11 cellular contexts compared by ENCODE assay signal in the genomic region with DNA sequence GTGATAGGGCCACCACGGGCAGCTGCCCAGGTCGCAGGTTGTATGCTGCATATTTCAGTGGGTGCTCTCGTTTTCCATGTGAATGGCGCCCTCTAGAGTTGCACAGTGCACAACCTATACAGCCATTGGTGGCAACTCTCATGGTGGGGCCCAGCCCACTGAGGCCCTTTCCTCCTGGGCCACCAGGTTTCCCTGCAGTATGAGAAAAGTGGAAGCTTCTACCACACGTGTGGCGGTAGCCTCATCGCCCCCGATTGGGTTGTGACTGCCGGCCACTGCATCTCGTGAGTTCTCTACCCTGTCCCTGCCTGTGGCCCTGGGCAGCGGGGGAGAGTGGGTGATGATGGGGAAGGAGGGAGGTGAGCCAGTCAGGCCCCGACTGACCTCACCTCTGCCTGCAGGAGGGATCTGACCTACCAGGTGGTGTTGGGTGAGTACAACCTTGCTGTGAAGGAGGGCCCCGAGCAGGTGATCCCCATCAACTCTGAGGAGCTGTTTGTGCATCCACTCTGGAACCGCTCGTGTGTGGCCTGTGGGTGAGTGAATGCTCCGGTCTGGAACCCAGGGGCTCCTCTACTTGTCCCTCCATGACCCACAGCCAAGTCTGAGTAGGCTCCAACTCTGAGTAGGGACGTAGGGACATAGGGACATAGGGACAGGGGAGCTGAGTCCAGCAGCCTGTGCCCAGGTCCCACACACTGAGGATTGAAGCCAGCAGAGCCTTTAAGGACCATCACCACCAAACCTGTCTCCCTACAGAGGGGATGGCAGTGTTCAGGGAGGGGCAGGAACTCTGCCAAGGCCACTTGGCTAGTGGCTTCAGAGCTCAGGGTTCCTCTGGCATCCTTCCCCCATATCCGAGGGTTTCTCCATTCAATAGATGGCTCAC. TPM values are rescaled to one million over a fixed set of nuclear protein-coding genes. Genes with fewer than 3 reads are reported as not detected.
DNase-seq lines count a peak whose midpoint lies in the region; ATAC-seq and TF ChIP-seq lines count a peak whose summit lies in the region.
"Not testable (repeated sequence)": the region's sequence is repeated elsewhere in the genome, so short reads cannot be mapped to it uniquely, and the experiment has no call there.
"Had no signal": no experiment of that assay in that cellular context is flagged by ENCODE, and none has a peak within 500 bp of the region (broad histone marks: within the 10 kb centered on the region; RNA-seq: fewer than 3 reads in every experiment).

No MANE protein-coding gene starts in this region.

- H3K4me1 Mint-ChIP-seq in activated naive CD4-positive, alpha-beta T cell treated with anti-CD3 and anti-CD28 coated beads, Interleukin-2, amount 10 ng/mL, durations not matched to agents 7 days and 5 days: not testable (repeated sequence)

- H3K27me3 Mint-ChIP-seq in activated naive CD4-positive, alpha-beta T cell treated with anti-CD3 and anti-CD28 coated beads, Interleukin-2, amount 10 ng/mL, durations not matched to agents 7 days and 5 days: peaks cover 12% of the 10 kb centered on the region

- TF ChIP-seq CTCF in GM12865 (IDR thresholded peaks at IDR 0.05; ENCODE audit: insufficient read depth, low read depth, low read length, missing control alignments): not testable (repeated sequence)
- TF ChIP-seq CTCF in SK-N-SH (IDR thresholded peaks at IDR 0.05) (peak; percentile 49), epithelial cell of esophagus (IDR thresholded peaks at IDR 0.05; ENCODE audit: insufficient read depth, low read depth, low read length, missing control alignments) (peak; percentile 15)

- 63% methylated on average over 15 of the region's 18 CpGs for WGBS in SK-N-SH (ENCODE audit: low lambda C conversion rate)

- POLR2A ChIA-PET in SK-N-SH (lab: Yijun Ruan, JAX): not testable (repeated sequence)

- not testable (repeated sequence) for H3K36me3 ChIP-seq in SK-N-SH (replicated peaks in 1 of 2; ENCODE audit: control insufficient read depth in 1 of 2, insufficient read depth in 2 of 2, low read length in 1 of 2)

- H3K4me1 ChIP-seq in SK-N-SH (ENCODE audit: control insufficient read depth in 1 of 2, insufficient read depth in 2 of 2, low read depth in 1 of 2, low read length in 1 of 2): not testable (repeated sequence)

- not testable (repeated sequence) for H3K36me3 Mint-ChIP-seq in activated naive CD4-positive, alpha-beta T cell treated with anti-CD3 and anti-CD28 coated beads, Interleukin-2, amount 10 ng/mL, durations not matched to agents 7 days and 5 days

- not testable (repeated sequence) for H3K27ac Mint-ChIP-seq in activated naive CD4-positive, alpha-beta T cell treated with anti-CD3 and anti-CD28 coated beads, Interleukin-2, amount 10 ng/mL, durations not matched to agents 7 days and 5 days

- peak; percentile 65 for ATAC-seq in sciatic nerve

- DNase-seq in ACHN (peak; percentile 46), GM12865 (ENCODE audit: low read depth) (peak; percentile 13), NCI-H1092 (lab: John Stamatoyannopoulos, UW) (peak; percentile 28), epithelial cell of esophagus (ENCODE audit: low read depth) (peak; percentile 45), kidney glomerular epithelial cell (lab: John Stamatoyannopoulos, UW) (peak; percentile 26)
- DNase-seq in SK-N-SH; sciatic nerve (ENCODE audit: low spot score): not testable (repeated sequence)
- peak; percentile 68 for DNase-seq in activated naive CD4-positive, alpha-beta T cell treated with anti-CD3 and anti-CD28 coated beads, Interleukin-2, amount 10 ng/mL, durations not matched to agents 7 days and 5 days

- H3K9me2 ChIP-seq in SK-N-SH: not testable (repeated sequence)

- intact Hi-C loops in sciatic nerve (cut with DNase I): not testable (repeated sequence)

- in situ Hi-C loops in ACHN (cut with HindIII; ENCODE audit: low pct_ligation_motif_present, low pct_unique_long_range_greater_than_20kb, low sequenced_read_pairs): not testable (repeated sequence)

- not testable (repeated sequence) for H3K27ac ChIP-seq in SK-N-SH (ENCODE audit: low read depth in 2 of 2, low read length in 1 of 2)

- H3K4me2 ChIP-seq in SK-N-SH: not testable (repeated sequence)

- CTCF ChIA-PET in SK-N-SH (lab: Yijun Ruan, JAX): interaction anchor here (1.0 kb wide), 1 partner anchor 17 kb away, joined by 4 read pairs; no protein-coding TSS in a partner anchor
- CTCF ChIA-PET in activated naive CD4-positive, alpha-beta T cell treated with anti-CD3 and anti-CD28 coated beads, Interleukin-2, amount 10 ng/mL, durations not matched to agents 7 days and 5 days (lab: Charles Lee): interaction anchor here (0.6 kb wide), 1 partner anchor 28 kb away, joined by 3 read pairs; no protein-coding TSS in a partner anchor

- H2AFZ ChIP-seq in SK-N-SH (ENCODE audit: low read depth): not testable (repeated sequence)

- TF ChIP-seq EP300 in SK-N-SH (IDR thresholded peaks at IDR 0.05; ENCODE audit: borderline replicate concordance in 1 of 2, low read depth in 1 of 2, low read length in 1 of 2): not testable (repeated sequence)

- not testable (repeated sequence) for H3K4me3 ChIP-seq in GM12865 (ENCODE audit: low read depth, low read length); SK-N-SH (ENCODE audit: low read depth in 2 of 2, low read length in 1 of 2); epithelial cell of esophagus (ENCODE audit: low read length)

- H3K9ac ChIP-seq in SK-N-SH: not testable (repeated sequence)

- H4K20me1 ChIP-seq in SK-N-SH (ENCODE audit: insufficient read depth): not testable (repeated sequence)

- H3K79me2 ChIP-seq in SK-N-SH (ENCODE audit: insufficient read depth): not testable (repeated sequence)

- H3K9me3 ChIP-seq in SK-N-SH: not testable (repeated sequence)

- H3K9me3 Mint-ChIP-seq in activated naive CD4-positive, alpha-beta T cell treated with anti-CD3 and anti-CD28 coated beads, Interleukin-2, amount 10 ng/mL, durations not matched to agents 7 days and 5 days: not testable (repeated sequence)

- not testable (repeated sequence) for H3K4me3 Mint-ChIP-seq in activated naive CD4-positive, alpha-beta T cell treated with anti-CD3 and anti-CD28 coated beads, Interleukin-2, amount 10 ng/mL, durations not matched to agents 7 days and 5 days

- TF ChIP-seq RAD21 in SK-N-SH (IDR thresholded peaks at IDR 0.05; ENCODE audit: low read length): peak; percentile 21; the same call in 1 of the 2 replicates

- not testable (repeated sequence) for H3F3A ChIP-seq in SK-N-SH (replicated peaks; ENCODE audit: insufficient read depth)

- not testable (repeated sequence) for H3K27me3 ChIP-seq in SK-N-SH (ENCODE audit: insufficient read depth)

RNA-seq across cellular contexts. Expression of a gene that starts 4.0 kb away (rescaled TPM):
- not detected in 2 replicates for polyA plus RNA-seq in SK-N-SH (2012; rRNA removed)
- polyA plus RNA-seq in SK-N-SH (2012; cell fraction: cytosol; rRNA removed): not detected in 2 replicates
- polyA plus RNA-seq in SK-N-SH (2012; cell fraction: nucleus; rRNA removed): not detected in 2 replicates
- total RNA-seq in sciatic nerve: 2.9 TPM
- total RNA-seq: dorsolateral prefrontal cortex; pulmonary artery endothelial cell; T-helper 1 cell treated with Interleukin-12 subunit alpha and Interleukin-12 subunit beta and Interleukin-4 antibody, amounts not matched to agents 30 ng/mL and 1 ng/mL, for 36 hours had no signal

RNA-seq across cellular contexts. Expression of a gene that starts 28.7 kb away (rescaled TPM):
- not detected in 2 replicates for polyA plus RNA-seq in SK-N-SH (2012; rRNA removed)
- polyA plus RNA-seq in SK-N-SH (2012; cell fraction: cytosol; rRNA removed): not detected in 2 replicates
- polyA plus RNA-seq in SK-N-SH (2012; cell fraction: nucleus; rRNA removed): not detected in 2 replicates
- 1.2 TPM for total RNA-seq in sciatic nerve
- total RNA-seq: dorsolateral prefrontal cortex; T-helper 1 cell treated with Interleukin-12 subunit alpha and Interleukin-12 subunit beta and Interleukin-4 antibody, amounts not matched to agents 30 ng/mL and 1 ng/mL, for 36 hours had no signal

RNA-seq across cellular contexts. Expression of a gene that starts 47.0 kb away (rescaled TPM):
- 113 and 148 TPM in 2 replicates for polyA plus RNA-seq in SK-N-SH (2012; rRNA removed)
- 170 and 181 TPM in 2 replicates for polyA plus RNA-seq in SK-N-SH (2012; cell fraction: cytosol; rRNA removed)
- 43.6 and 77.8 TPM in 2 replicates for polyA plus RNA-seq in SK-N-SH (2012; cell fraction: nucleus; rRNA removed)
- 221 TPM for total RNA-seq in sciatic nerve
